In the genomic region with DNA sequence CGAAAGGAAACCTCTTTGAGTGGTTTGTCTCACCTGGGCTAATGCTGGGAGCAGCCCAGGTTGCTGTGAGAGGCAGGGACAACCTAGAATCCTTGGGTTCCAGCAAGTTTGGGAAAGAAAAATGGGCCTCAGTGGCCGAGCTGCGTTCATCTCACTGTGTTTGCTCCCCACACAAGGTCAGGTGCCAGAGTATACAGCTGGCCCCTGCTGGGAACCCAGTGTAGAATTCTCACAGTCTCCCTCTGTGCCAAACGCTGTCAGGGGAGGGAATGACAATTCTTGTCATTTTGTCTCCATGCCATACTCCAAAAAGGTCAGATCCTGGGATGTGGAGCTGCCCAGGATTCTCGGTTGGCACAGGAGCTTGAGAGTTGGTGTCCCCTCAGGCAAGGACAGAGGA, we compare ENCODE assay signal across 11 cellular contexts. TPM values are rescaled to one million over a fixed set of nuclear protein-coding genes. Genes with fewer than 3 reads are reported as not detected.
DNase-seq lines count a peak whose midpoint lies in the region; ATAC-seq, FAIRE-seq and TF ChIP-seq lines count a peak whose summit lies in the region.
"Had no signal": no experiment of that assay in that cellular context is flagged by ENCODE, and none has a peak within 500 bp of the region (broad histone marks: within the 10 kb centered on the region; RNA-seq: fewer than 3 reads in every experiment).

No MANE protein-coding gene starts in this region.

- TF ChIP-seq POLR2A in heart left ventricle (IDR thresholded peaks at IDR 0.05) (no peak), GM12878 (IDR thresholded peaks at IDR 0.05; ENCODE audit: low read depth, low read length) (no peak), adrenal gland (IDR thresholded peaks at IDR 0.05) (no peak)

- H3K4me1 ChIP-seq in heart left ventricle = peaks cover 5 to 88% (median 51%) of the 10 kb centered on the region in 12 donors
- peaks cover 33% of the 10 kb centered on the region for H3K4me1 ChIP-seq in GM12878 (ENCODE audit: control insufficient read depth, insufficient read depth, low read length)
- H3K4me1 ChIP-seq in mucosa of stomach (ENCODE audit: control insufficient read depth, insufficient read depth, low read length) = peaks cover 48% of the 10 kb centered on the region
- H3K4me1 ChIP-seq in adrenal gland (replicated peaks in 1 of 2) = peaks cover 28 to 43% of the 10 kb centered on the region in 2 donors

- H2AFZ ChIP-seq in GM12878 (ENCODE audit: control insufficient read depth, low read depth, low read length) = no peak overlapping the region

- RAD21 ChIA-PET in GM12878 (lab: Charles Lee; ENCODE audit: unreplicated experiment) = interaction anchor here (0.9 to 4.3 kb wide), 11 partner anchors 10 to 267 kb away, joined by 3 to 24 read pairs (median 4); no protein-coding TSS in a partner anchor

- in situ Hi-C loops in GM12878 (cut with MboI) = no loop called here

- H3K9ac ChIP-seq in GM12878 (ENCODE audit: control insufficient read depth, insufficient read depth, low read length) = 0 out of 2 replicates have a peak overlapping the region, but pooled peaks have one; percentile 4
- peak overlapping the region; percentile 54 for H3K9ac ChIP-seq in mucosa of stomach (ENCODE audit: low read length)

- DNase-seq in heart left ventricle = peak in 1 of 5 donors; percentile 28
- DNase-seq in left cardiac atrium = no peak
- no peak for DNase-seq in GM12878 (ENCODE audit: low read depth, low spot score)
- no peak for DNase-seq in adrenal gland
- DNase-seq in GM20000 (ENCODE audit: low spot score) = no peak
- no peak for DNase-seq in HuH-7.5 (ENCODE audit: low spot score)
- DNase-seq: IMR-90, NCI-H1930 had no signal

- CTCF ChIA-PET in GM12878 (lab: Yijun Ruan, JAX) = interaction anchor here (0.6 to 19.9 kb wide), 18 partner anchors 9 to 267 kb away, joined by 3 to 423 read pairs (median 5); a partner anchor contains a TSS

- WGBS in heart left ventricle, 4 donors = 37 to 53% (median 42%) methylated on average over 5 of the region's 5 CpGs
- 87% methylated on average over 5 of the region's 5 CpGs for WGBS in GM12878 (ENCODE audit: insufficient coverage, insufficient replicate concordance, low lambda C conversion rate, missing lambda C conversion rate)
- WGBS in adrenal gland, 4 donors = 29 to 56% (median 44%) methylated on average over 3 to 5 of the region's 5 CpGs

- TF ChIP-seq EP300 in GM12878 (IDR thresholded peaks at IDR 0.05; ENCODE audit: borderline replicate concordance in 1 of 2, control insufficient read depth in 1 of 2, low read depth in 2 of 2, low read length in 2 of 2) = no peak

- H3K36me3 ChIP-seq in heart left ventricle (peaks cover 0 to 13% (median 0%) of the 10 kb centered on the region in 9 donors), GM12878 (ENCODE audit: control insufficient read depth in 2 of 2, insufficient read depth in 2 of 2, low read length in 1 of 2) (peaks cover 0 to 3% of the 10 kb centered on the region in 2 experiments; a peak in 3 of 4 replicates), mucosa of stomach (ENCODE audit: control insufficient read depth, insufficient read depth, low read length) (no peaks in the 10 kb centered on the region), adrenal gland (replicated peaks in 1 of 2) (no peaks in the 10 kb centered on the region)

- TF ChIP-seq RAD21 in GM12878 (IDR thresholded peaks at IDR 0.05; ENCODE audit: insufficient read depth, low read depth, low read length) = no peak

- no peak for FAIRE-seq in GM12878 (lab: Jason Lieb, UNC)

- no TSS peak for BruUV-seq in GM12878 (replicated peaks; lab: Mats Ljungman, UMichigan)

- H3K4me2 ChIP-seq in GM12878 (ENCODE audit: control insufficient read depth, insufficient read depth) = peak overlapping the region; percentile 60; the same call in 1 of the 2 replicates

- no peaks in the 10 kb centered on the region for H3K27me3 ChIP-seq in heart left ventricle
- no peaks in the 10 kb centered on the region for H3K27me3 ChIP-seq in GM12878 (replicated peaks in 1 of 2; ENCODE audit: control insufficient read depth in 2 of 2, insufficient read depth in 2 of 2, low read length in 1 of 2)
- H3K27me3 ChIP-seq in mucosa of stomach (ENCODE audit: control insufficient read depth, insufficient read depth, low read length) = no peaks in the 10 kb centered on the region
- no peaks in the 10 kb centered on the region for H3K27me3 ChIP-seq in adrenal gland

- H3K4me3 ChIP-seq in heart left ventricle (peak overlapping the region in 5 of 12 donors; percentile 5 to 39 (median 28)), GM12878 (no peak overlapping the region), mucosa of stomach (ENCODE audit: low read length) (no peak overlapping the region), adrenal gland (no peak overlapping the region)

- no peaks in the 10 kb centered on the region for H3K9me3 ChIP-seq in heart left ventricle
- H3K9me3 ChIP-seq in GM12878 (replicated peaks; ENCODE audit: control insufficient read depth, insufficient read depth, low read length) = no peaks in the 10 kb centered on the region
- H3K9me3 ChIP-seq in mucosa of stomach (ENCODE audit: control insufficient read depth, low read length) = no peaks in the 10 kb centered on the region
- no peaks in the 10 kb centered on the region for H3K9me3 ChIP-seq in adrenal gland (replicated peaks in 1 of 3)

- ATAC-seq in heart left ventricle (peak in 3 of 4 donors; percentile 10 to 22 (median 12)), left cardiac atrium (no peak), GM12878 (no peak), GM19397 (IDR thresholded peaks at IDR 0.05; ENCODE audit: unreplicated experiment) (no peak)
- ATAC-seq: PC-3 had no signal

- POLR2A ChIA-PET in GM12878 (lab: Charles Lee) = interaction anchor here (1.2 to 2.9 kb wide), 2 partner anchors 9 to 16 kb away, joined by 3 to 21 read pairs; no protein-coding TSS in a partner anchor

- TF ChIP-seq CTCF in heart left ventricle (IDR thresholded peaks at IDR 0.05) (no peak), GM12878 (IDR thresholded peaks at IDR 0.05 in 2 of 3, conservative IDR thresholded peaks at IDR 0.05 in 1 of 3; ENCODE audit: control insufficient read depth in 2 of 3, extremely low read depth in 1 of 3, insufficient read depth in 1 of 3, low read depth in 3 of 3, low read length in 3 of 3) (no peak), adrenal gland (IDR thresholded peaks at IDR 0.05) (no peak), GM20000 (IDR thresholded peaks at IDR 0.05; ENCODE audit: extremely low read depth, missing control alignments) (no peak)

- no peaks in the 10 kb centered on the region for H4K20me1 ChIP-seq in GM12878 (ENCODE audit: control insufficient read depth, insufficient read depth)

- SMC1A ChIA-PET in GM12878 (lab: Charles Lee; ENCODE audit: uncharacterized antibody, unreplicated experiment) = interaction anchor here (0.6 to 5.3 kb wide), 5 partner anchors 9 to 272 kb away, joined by 3 to 70 read pairs (median 5); no protein-coding TSS in a partner anchor

- peak overlapping the region in 11 of 12 donors; percentile 33 to 86 (median 68) for H3K27ac ChIP-seq in heart left ventricle
- H3K27ac ChIP-seq in GM12878 (ENCODE audit: control insufficient read depth, insufficient read depth) = no peak overlapping the region
- H3K27ac ChIP-seq in adrenal gland = peak overlapping the region in 2 of 5 donors; percentile 10 to 47

- peaks cover 61% of the 10 kb centered on the region for H3K79me2 ChIP-seq in GM12878 (ENCODE audit: control insufficient read depth, insufficient read depth, low read length)

- intact Hi-C loops in heart left ventricle (cut with DNase I) (loop anchor here in 3 of 10 donors (2.0 kb wide), 2 partner anchors 13 to 15 kb away; no protein-coding TSS in a partner anchor), left cardiac atrium (cut with DNase I) (loop anchor here in 1 of 2 donors (2.0 kb wide), 1 partner anchor 15 kb away; no protein-coding TSS in a partner anchor), GM12878 (cut with micrococcal nuclease; ENCODE audit: unreplicated experiment) (no loop called here), adrenal gland (cut with DNase I) (no loop called here)

RNA-seq across cellular contexts. Expression of a gene that starts 4.3 kb away (rescaled TPM):
- 100 to 1,000 TPM in 1 of 9 donors, 10 to 100 TPM in 8; 57.9 to 114 (median 62.5) TPM for total RNA-seq in heart left ventricle
- polyA plus RNA-seq in heart left ventricle = 10 to 100 TPM; 41.7 to 59.5 TPM
- 10 to 100 TPM; 80.2 to 91.8 TPM for total RNA-seq in left cardiac atrium
- total RNA-seq in GM12878 (2013; cell fraction: nucleolus; rRNA removed) = 125 and 130 TPM in 2 replicates
- 59.0 and 67.4 TPM in 2 replicates for total RNA-seq in GM12878 (2014; rRNA removed)
- 17.5 and 22.3 TPM in 2 replicates for total RNA-seq in GM12878 (2014; rRNA removed; fragmentation: Illumina TruSeq; extraction: Trizol)
- 69.3 and 78.4 TPM in 2 replicates for total RNA-seq in GM12878 (2021)
- polyA plus RNA-seq in GM12878 (2011; ENCODE audit: low read depth) = 16.5 TPM
- polyA plus RNA-seq in GM12878 (2011; rRNA removed) = 16.5 and 35.2 TPM in 2 replicates
- polyA plus RNA-seq in GM12878 (2011; cell fraction: cytosol; rRNA removed) = 68.4 and 86.8 TPM in 2 replicates
- polyA plus RNA-seq in GM12878 (2011; cell fraction: nucleus; rRNA removed) = 403 and 444 TPM in 2 replicates
- polyA plus RNA-seq in GM12878 (2012) = 43.3 and 52.1 TPM in 2 replicates
- 8.3 and 29.0 TPM in 2 replicates for polyA plus RNA-seq in GM12878 (2014; fragmentation: Illumina TruSeq; extraction: Trizol)
- 1 to 10 TPM in 1 of 2 experiments, under 1 TPM in 1; 0.50 to 1.6 TPM for polyA plus RNA-seq in GM12878 (2014; fragmentation: Nextera tagmentation; extraction: Ambion mirVana)
- 68.4 and 78.5 TPM in 2 replicates for polyA plus RNA-seq in GM12878 (2014; rRNA removed)
- polyA plus RNA-seq in GM12878 (2016; fragmentation: Nextera tagmentation; extraction: Ambion mirVana) = 10 to 100 TPM; 43.7 to 44.6 TPM
- polyA minus RNA-seq in GM12878 (2011; rRNA and poly(A)+ RNA removed) = 36.9 and 81.4 TPM in 2 replicates
- 26.5 and 41.5 TPM in 2 replicates for polyA minus RNA-seq in GM12878 (2011; cell fraction: cytosol; rRNA and poly(A)+ RNA removed)
- polyA minus RNA-seq in GM12878 (2011; cell fraction: nucleus; rRNA and poly(A)+ RNA removed) = 67.3 and 115 TPM in 2 replicates
- total RNA-seq in adrenal gland = 10 to 100 TPM; 32.6 to 63.4 (median 44.0) TPM
- 100 to 1,000 TPM in 1 of 3 donors, 10 to 100 TPM in 2; 12.4 to 160 (median 57.0) TPM for polyA plus RNA-seq in adrenal gland

RNA-seq across cellular contexts. Expression of a gene that starts 29.9 kb away (rescaled TPM):
- 10 to 100 TPM in 3 of 9 donors, 1 to 10 TPM in 6; 1.9 to 26.5 (median 7.9) TPM for total RNA-seq in heart left ventricle
- 1 to 10 TPM; 2.3 to 4.8 TPM for polyA plus RNA-seq in heart left ventricle
- 10 to 100 TPM; 11.0 to 15.2 TPM for total RNA-seq in left cardiac atrium
- 9.0 and 12.6 TPM in 2 replicates for total RNA-seq in GM12878 (2013; cell fraction: nucleolus; rRNA removed)
- 6.9 and 8.5 TPM in 2 replicates for total RNA-seq in GM12878 (2014; rRNA removed)
- 4.7 and 5.5 TPM in 2 replicates for total RNA-seq in GM12878 (2014; rRNA removed; fragmentation: Illumina TruSeq; extraction: Trizol)
- 11.2 and 12.8 TPM in 2 replicates for total RNA-seq in GM12878 (2021)
- 7.4 TPM for polyA plus RNA-seq in GM12878 (2011; ENCODE audit: low read depth)
- polyA plus RNA-seq in GM12878 (2011; rRNA removed) = 2.6 and 3.8 TPM in 2 replicates
- 9.0 and 10.2 TPM in 2 replicates for polyA plus RNA-seq in GM12878 (2011; cell fraction: cytosol; rRNA removed)
- polyA plus RNA-seq in GM12878 (2011; cell fraction: nucleus; rRNA removed) = 4.6 and 4.7 TPM in 2 replicates
- 6.1 and 9.0 TPM in 2 replicates for polyA plus RNA-seq in GM12878 (2012)
- 3.0 and 12.3 TPM in 2 replicates for polyA plus RNA-seq in GM12878 (2014; fragmentation: Illumina TruSeq; extraction: Trizol)
- 1 to 10 TPM in 1 of 2 experiments, under 1 TPM in 1; 0.77 to 2.3 TPM for polyA plus RNA-seq in GM12878 (2014; fragmentation: Nextera tagmentation; extraction: Ambion mirVana)
- polyA plus RNA-seq in GM12878 (2014; rRNA removed) = 12.6 and 17.8 TPM in 2 replicates
- 10 to 100 TPM; 11.8 to 13.7 TPM for polyA plus RNA-seq in GM12878 (2016; fragmentation: Nextera tagmentation; extraction: Ambion mirVana)
- polyA minus RNA-seq in GM12878 (2011; rRNA and poly(A)+ RNA removed) = 1.4 and 1.5 TPM in 2 replicates
- polyA minus RNA-seq in GM12878 (2011; cell fraction: cytosol; rRNA and poly(A)+ RNA removed) = 2.5 TPM in 1 of 2 replicates, not detected in the other
- 0.48 and 1.3 TPM in 2 replicates for polyA minus RNA-seq in GM12878 (2011; cell fraction: nucleus; rRNA and poly(A)+ RNA removed)
- total RNA-seq in adrenal gland = 100 to 1,000 TPM in 6 of 8 donors, 10 to 100 TPM in 2; 73.4 to 358 (median 128) TPM
- polyA plus RNA-seq in adrenal gland = 100 to 1,000 TPM in 1 of 3 donors, 10 to 100 TPM in 2; 88.8 to 128 (median 94.0) TPM

RNA-seq across cellular contexts. Expression of a gene that starts 40.0 kb away (rescaled TPM):
- total RNA-seq in heart left ventricle = under 1 TPM in 3 of 9 donors, not detected in 6; 0.15 to 0.27 (median 0.20) TPM
- under 1 TPM in 1 of 2 donors, not detected in 1; 0.08 TPM for polyA plus RNA-seq in heart left ventricle
- total RNA-seq in left cardiac atrium = under 1 TPM in 1 of 2 donors, not detected in 1; 0.21 TPM
- not detected in 2 replicates for total RNA-seq in GM12878 (2013; cell fraction: nucleolus; rRNA removed)
- total RNA-seq in GM12878 (2014; rRNA removed) = 0.23 TPM in 1 of 2 replicates, not detected in the other
- total RNA-seq in GM12878 (2014; rRNA removed; fragmentation: Illumina TruSeq; extraction: Trizol) = not detected in 2 replicates
- 0.13 TPM in 1 of 2 replicates, not detected in the other for total RNA-seq in GM12878 (2021)
- 0.17 TPM for polyA plus RNA-seq in GM12878 (2011; ENCODE audit: low read depth)
- polyA plus RNA-seq in GM12878 (2011; rRNA removed) = not detected in 2 replicates
- polyA plus RNA-seq in GM12878 (2011; cell fraction: cytosol; rRNA removed) = 0.04 and 0.05 TPM in 2 replicates
- 0.13 TPM in 1 of 2 replicates, not detected in the other for polyA plus RNA-seq in GM12878 (2011; cell fraction: nucleus; rRNA removed)
- 0.11 and 0.16 TPM in 2 replicates for polyA plus RNA-seq in GM12878 (2012)
- polyA plus RNA-seq in GM12878 (2014; fragmentation: Illumina TruSeq; extraction: Trizol) = 0.12 TPM in 1 of 2 replicates, not detected in the other
- not detected for polyA plus RNA-seq in GM12878 (2014; fragmentation: Nextera tagmentation; extraction: Ambion mirVana)
- polyA plus RNA-seq in GM12878 (2014; rRNA removed) = not detected in 2 replicates
- polyA plus RNA-seq in GM12878 (2016; fragmentation: Nextera tagmentation; extraction: Ambion mirVana) = not detected
- polyA minus RNA-seq in GM12878 (2011; rRNA and poly(A)+ RNA removed) = not detected in 2 replicates
- polyA minus RNA-seq in GM12878 (2011; cell fraction: cytosol; rRNA and poly(A)+ RNA removed) = not detected in 2 replicates
- not detected in 2 replicates for polyA minus RNA-seq in GM12878 (2011; cell fraction: nucleus; rRNA and poly(A)+ RNA removed)
- total RNA-seq in adrenal gland = under 1 TPM in 3 of 8 donors, not detected in 5; 0.14 to 0.81 (median 0.51) TPM
- polyA plus RNA-seq in adrenal gland = under 1 TPM in 2 of 3 donors, not detected in 1; 0.32 to 0.38 TPM
- total RNA-seq: PC-3 had no signal

Comparison
In these comparisons a context has a peak if more than half of its experiments do, and no peak if none do; other contexts are left out.
1. ATAC-seq: peak in heart left ventricle (3 of 4); none in left cardiac atrium (0 of 2), GM12878 (single experiment) and GM19397 (single experiment).